29 cellular contexts compared by ENCODE assay signal in genomic region chr7:54355842-54356241, GRCh38.
DNase-seq lines count a peak whose midpoint lies in the region; FAIRE-seq and TF ChIP-seq lines count a peak whose summit lies in the region.
"Had no signal": no experiment of that assay in that cellular context is flagged by ENCODE, and none has a peak within 500 bp of the region (broad histone marks: within the 10 kb centered on the region; RNA-seq: fewer than 3 reads in every experiment).

No MANE protein-coding gene starts in this region.

- TF ChIP-seq CTCF in type B pancreatic cell (conservative IDR thresholded peaks at IDR 0.05) = no peak

- FAIRE-seq in urothelium cell line (lab: Jason Lieb, UNC) = peak; percentile 59
- FAIRE-seq: A204.1, A549, D721Med had no signal

- no peaks in the 10 kb centered on the region for H3K4me1 Mint-ChIP-seq in type B pancreatic cell (ENCODE audit: unreplicated experiment)
- H3K4me1 Mint-ChIP-seq: B cell; CD14-positive monocyte; CD4-positive, alpha-beta memory T cell; CD4-positive, CD25-positive, alpha-beta regulatory T cell; CD8-positive, alpha-beta memory T cell had no signal

- no peak overlapping the region for H3K27ac Mint-ChIP-seq in type B pancreatic cell
- H3K27ac Mint-ChIP-seq: B cell; CD14-positive monocyte; CD4-positive, alpha-beta memory T cell; CD4-positive, alpha-beta T cell; CD4-positive, CD25-positive, alpha-beta regulatory T cell; CD8-positive, alpha-beta memory T cell; CD8-positive, alpha-beta T cell had no signal

- H3K9me3 Mint-ChIP-seq in type B pancreatic cell = no peaks in the 10 kb centered on the region

- H3K27me3 Mint-ChIP-seq in type B pancreatic cell = no peaks in the 10 kb centered on the region
- H3K27me3 Mint-ChIP-seq: B cell; CD4-positive, alpha-beta memory T cell; CD4-positive, alpha-beta T cell; CD4-positive, CD25-positive, alpha-beta regulatory T cell; CD8-positive, alpha-beta memory T cell had no signal

- DNase-seq in putamen (ENCODE audit: low spot score) (peak; percentile 29), urothelium cell line (ENCODE audit: low spot score) (no peak), hypothalamus (lab: John Stamatoyannopoulos, UW) (no peak), type B pancreatic cell (ENCODE audit: extremely low spot score, unreplicated experiment) (no peak)
- DNase-seq: 8988T; ACHN; AML-193; BE2C; C1 segment of cervical spinal cord; Caco-2; Calu3; CD4-positive, alpha-beta memory T cell; CD4-positive, alpha-beta T cell; CD4-positive, CD25-positive, alpha-beta regulatory T cell; CD8-positive, alpha-beta memory T cell; CD8-positive, alpha-beta T cell; COR-L47; DMS 273 treated with DMSO at 0.1 percent for 48 hours; DMS153; DMS53; DMS79; DMS79 treated with DMSO at 0.1 percent for 48 hours; DND-41; EL had no signal

- H3K36me3 Mint-ChIP-seq in type B pancreatic cell = no peaks in the 10 kb centered on the region
- H3K36me3 Mint-ChIP-seq: CD14-positive monocyte; CD4-positive, alpha-beta memory T cell; CD4-positive, CD25-positive, alpha-beta regulatory T cell; CD8-positive, alpha-beta memory T cell; CD8-positive, alpha-beta T cell had no signal

- H3K4me3 Mint-ChIP-seq in type B pancreatic cell = no peak overlapping the region
- H3K4me3 Mint-ChIP-seq: B cell; CD14-positive monocyte; CD4-positive, alpha-beta memory T cell; CD4-positive, alpha-beta T cell; CD4-positive, CD25-positive, alpha-beta regulatory T cell; CD8-positive, alpha-beta memory T cell; CD8-positive, alpha-beta T cell had no signal
